8 cellular contexts compared by ENCODE assay signal in genomic region chrX:127762663-127763062, GRCh38.
"Had no signal": no experiment of that assay in that cellular context is flagged by ENCODE, and none has a peak within 500 bp of the region (broad histone marks: within the 10 kb centered on the region; RNA-seq: fewer than 3 reads in every experiment).

No MANE protein-coding gene starts in this region.

- FAIRE-seq: G401.6, GM12878, GM12891, GM12892, GM18507, GM19239 had no signal

- DNase-seq: GDM1, GF-D8 had no signal

- H3K4me3 ChIP-seq: GM12878 had no signal

- ATAC-seq: GM12878 had no signal
